Comparison of ENCODE assay signal across 18 cellular contexts in the genomic region with DNA sequence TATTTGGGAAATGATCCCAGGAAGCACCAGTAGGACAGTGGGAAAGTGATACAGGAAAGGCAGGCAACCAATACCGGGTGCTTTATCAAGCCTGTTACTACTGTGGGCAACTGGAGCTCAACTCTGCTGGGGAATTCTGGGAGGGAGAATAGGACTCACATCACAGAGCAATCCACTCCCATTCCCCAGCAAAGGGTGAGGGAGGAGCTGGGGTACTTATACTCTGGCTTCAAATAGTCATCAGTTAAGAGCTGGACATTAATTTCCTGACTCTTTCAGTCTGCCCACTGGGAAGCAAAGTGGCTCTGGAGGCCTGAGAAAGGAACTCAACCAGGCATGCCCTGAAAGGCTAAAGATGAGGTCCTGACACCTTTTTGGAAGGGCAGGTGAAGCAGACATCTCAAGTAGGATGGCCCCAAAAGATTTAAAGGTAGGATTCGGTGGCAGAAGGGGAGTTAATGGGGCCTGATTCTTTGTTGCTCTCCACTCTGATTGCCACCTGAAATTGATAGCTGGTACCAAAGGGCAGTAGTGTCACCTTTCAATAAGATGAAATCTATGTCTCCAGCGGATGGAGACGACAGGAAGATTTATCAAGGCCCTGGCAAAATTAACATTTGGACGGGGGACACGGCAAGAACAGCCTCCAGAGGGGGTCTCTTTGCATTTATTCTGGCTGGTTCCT.
"Had no signal": no experiment of that assay in that cellular context is flagged by ENCODE, and none has a peak within 500 bp of the region (broad histone marks: within the 10 kb centered on the region; RNA-seq: fewer than 3 reads in every experiment).

No MANE protein-coding gene starts in this region.

- H3K4me3 ChIP-seq: MG63, SJCRH30 had no signal

- DNase-seq: IMR-90; KG1; MG63; NCI-H1092 treated with DMSO at 0.1 percent for 48 hours; NCI-H1436; NCI-H187; NCI-H2029; NCI-H2081 treated with DMSO at 0.1 percent for 48 hours; NCI-H2171; NCI-H524; NCI-H526 treated with DMSO at 0.1 percent for 48 hours; NCI-H748 treated with DMSO at 0.1 percent for 48 hours; NK-92 treated with Interleukin-12 subunit alpha and Interleukin-12 subunit beta, amount 100 ng/mL, for 24 hours; PC-3; SHP77 treated with DMSO at 0.1 percent for 48 hours; SJCRH30; T-helper 1 cell had no signal

- H3K36me3 ChIP-seq: MG63, SJCRH30 had no signal

- H3K9me3 ChIP-seq: MG63, SJCRH30 had no signal

- H3K27ac ChIP-seq: SJCRH30 had no signal

- ATAC-seq: Right ventricle myocardium inferior had no signal
